Comparison of ENCODE assay signal across 1 cellular context in genomic region chr15:88489321-88489720, GRCh38.
TF ChIP-seq lines count a peak whose summit lies in the region.

No MANE protein-coding gene starts in this region.

TF ChIP-seq in HCT116, 20 proteins besides CTCF, POLR2A, EP300 and RAD21:
- TF ChIP-seq ATF3 (IDR thresholded peaks at IDR 0.05): no peak
- peak; percentile 44 for TF ChIP-seq REST (IDR thresholded peaks at IDR 0.05; ENCODE audit: low read depth)
- TF ChIP-seq ZFX (IDR thresholded peaks at IDR 0.05): no peak
- TF ChIP-seq SRF (IDR thresholded peaks at IDR 0.05; ENCODE audit: low read depth): no peak
